31 cellular contexts compared by ENCODE assay signal in genomic region chr6:75848274-75848673, GRCh38.
"Had no signal": no experiment of that assay in that cellular context is flagged by ENCODE, and none has a peak within 500 bp of the region (broad histone marks: within the 10 kb centered on the region; RNA-seq: fewer than 3 reads in every experiment).

No MANE protein-coding gene starts in this region.

- ATAC-seq: natural killer cell; right cardiac atrium; sciatic nerve; stimulated activated naive B cell treated with anti-CD40 and anti-IgM and Interleukin-4, amounts not matched to agents 10 μg/mL and 1 μg/mL and 100 μg/mL, for 72 hours; stimulated activated naive CD8-positive, alpha-beta T cell treated with anti-CD3 and anti-CD28 coated beads, Interleukin-15, Interleukin-2, amounts not matched to agents 100 U/mL and 50 U/mL, for 24 hours had no signal

- H3K27ac ChIP-seq: left ventricle myocardium inferior, neural progenitor cell, neutrophil, ovary, skin epidermis, testis, thyroid gland, vagina had no signal

- DNase-seq: hypothalamus; immature natural killer cell; islet precursor cell; left ventricle myocardium inferior; mesendoderm; naive B cell; natural killer cell; nephron progenitor cell; occipital lobe; ovary; posterior cingulate gyrus; retina; right cardiac atrium; stimulated activated CD4-positive, alpha-beta T cell treated with anti-CD3 and anti-CD28 coated beads, Interleukin-12 subunit alpha, Interleukin-12 subunit beta, amount 100 ng/mL, for 4 hours; stimulated activated CD4-positive, alpha-beta T cell treated with anti-CD3 and anti-CD28 coated beads, Interleukin-15, amount 100 ng/mL, for 24 hours; stimulated activated CD4-positive, alpha-beta T cell treated with anti-CD3 and anti-CD28 coated beads, Interleukin-2, amount 100 ng/mL, for 24 hours; stimulated activated CD4-positive, alpha-beta T cell treated with anti-CD3 and anti-CD28 coated beads, Interleukin-4, amount 100 ng/mL, for 1 hour; stimulated activated naive B cell treated with anti-CD40 and anti-IgM and Interleukin-4, amounts not matched to agents 10 μg/mL and 1 μg/mL and 100 μg/mL, for 72 hours; stimulated activated naive CD8-positive, alpha-beta T cell treated with anti-CD3 and anti-CD28 coated beads, Interleukin-15, Interleukin-2, amounts not matched to agents 100 U/mL and 50 U/mL, for 24 hours; stomach; testis; thyroid gland; transverse colon; upper lobe of left lung had no signal

- H3K4me3 ChIP-seq: left ventricle myocardium inferior, lung, neural progenitor cell, ovary, prostate gland, skin epidermis, stomach, testis, thyroid gland, transverse colon, upper lobe of left lung, vagina had no signal
